In genomic region chr2:43230981-43231827, GRCh38 we compare ENCODE assay signal across 20 cellular contexts. TPM values are rescaled to one million over a fixed set of nuclear protein-coding genes. Genes with fewer than 3 reads are reported as not detected.
A peak's percentile ranks its signal among the peaks of the same experiment; 100 is the strongest.
DNase-seq lines count a peak whose midpoint lies in the region; ATAC-seq, FAIRE-seq and TF ChIP-seq lines count a peak whose summit lies in the region.
"Had no signal": no experiment of that assay in that cellular context is flagged by ENCODE, and none has a peak within 500 bp of the region (broad histone marks: within the 10 kb centered on the region; RNA-seq: fewer than 3 reads in every experiment).

No MANE protein-coding gene starts in this region.

- no peak for ATAC-seq in HepG2
- no peak for ATAC-seq in right lobe of liver
- no peak for ATAC-seq in T-helper 17 cell
- ATAC-seq in upper lobe of right lung = no peak
- ATAC-seq in HG02885 (IDR thresholded peaks at IDR 0.05; ENCODE audit: poor library complexity, unreplicated experiment) = no peak
- ATAC-seq: gastrocnemius medialis, HCT116 had no signal

- peak in 1 of 2 experiments; percentile 69; a peak in 2 of 4 replicates for TF ChIP-seq EP300 in HepG2 (IDR thresholded peaks at IDR 0.05; ENCODE audit: low read depth in 2 of 2, low read length in 2 of 2)
- TF ChIP-seq EP300 in HepG2 (CRISPR knock-in tag; IDR thresholded peaks at IDR 0.05; ENCODE audit: borderline replicate concordance) = no peak; the same call in 1 of the 2 replicates

- WGBS in HepG2 (ENCODE audit: low lambda C conversion rate) = 82% methylated on average over 6 of the region's 6 CpGs
- 81% methylated on average over 4 of the region's 6 CpGs for WGBS in right lobe of liver (ENCODE audit: insufficient coverage, low coverage, low lambda C conversion rate, missing lambda C conversion rate)

- H3K36me3 Mint-ChIP-seq in T-helper 17 cell (ENCODE audit: low read depth) = peaks cover 2% of the 10 kb centered on the region
- H3K36me3 Mint-ChIP-seq in mesothelial cell of epicardium = peaks cover 11% of the 10 kb centered on the region

- H3K4me1 ChIP-seq in HepG2 (ENCODE audit: insufficient read depth, low read length) = peaks cover 46% of the 10 kb centered on the region
- H3K4me1 ChIP-seq in right lobe of liver = peaks cover 0 to 20% (median 13%) of the 10 kb centered on the region in 4 donors
- H3K4me1 ChIP-seq in upper lobe of right lung = peaks cover 20% of the 10 kb centered on the region

- H3K4me1 Mint-ChIP-seq in T-helper 17 cell (peaks cover 16% of the 10 kb centered on the region), mesothelial cell of epicardium (peaks cover 32% of the 10 kb centered on the region)

- H3K4me2 ChIP-seq in HepG2 (ENCODE audit: low read depth, low read length) = no peak overlapping the region

- TF ChIP-seq POLR2A in HepG2 (IDR thresholded peaks at IDR 0.05; ENCODE audit: insufficient read depth in 1 of 2, low read depth in 2 of 2, low read length in 2 of 2) = no peak
- no peak for TF ChIP-seq POLR2A in right lobe of liver (IDR thresholded peaks at IDR 0.05)

- BruUV-seq in HepG2 (replicated peaks; lab: Mats Ljungman, UMichigan) = no TSS peak

- H3K27ac Mint-ChIP-seq in T-helper 17 cell (peak overlapping the region; percentile 62), mesothelial cell of epicardium (peak overlapping the region; percentile 67)

- H3K4me3 Mint-ChIP-seq in T-helper 17 cell (no peak overlapping the region), mesothelial cell of epicardium (no peak overlapping the region)
- H3K4me3 Mint-ChIP-seq: neural crest cell had no signal

- no peaks in the 10 kb centered on the region for H3K27me3 Mint-ChIP-seq in T-helper 17 cell
- no peaks in the 10 kb centered on the region for H3K27me3 Mint-ChIP-seq in mesothelial cell of epicardium (ENCODE audit: low read depth)

- H3K4me3 ChIP-seq in HepG2 (replicated peaks in 1 of 3; ENCODE audit: insufficient read depth in 1 of 3, low read depth in 2 of 3, low read length in 3 of 3) = no peak overlapping the region
- H3K4me3 ChIP-seq in right lobe of liver = no peak overlapping the region
- no peak overlapping the region for H3K4me3 ChIP-seq in upper lobe of right lung
- H3K4me3 ChIP-seq: coronary artery, gastrocnemius medialis, Peyer's patch had no signal

- H3K27ac ChIP-seq in HepG2 (ENCODE audit: extremely low read length, insufficient read depth, low read length) = peak overlapping the region; percentile 22
- H3K27ac ChIP-seq in right lobe of liver = no peak overlapping the region
- no peak overlapping the region for H3K27ac ChIP-seq in upper lobe of right lung
- H3K27ac ChIP-seq: coronary artery, epithelial cell of prostate, VCaP had no signal

- intact Hi-C loops in HepG2 (cut with micrococcal nuclease; ENCODE audit: unreplicated experiment) = loop anchor here (1.0 kb wide), 1 partner anchor 253 kb away; no protein-coding TSS in a partner anchor
- intact Hi-C loops in right lobe of liver (cut with DNase I) = loop anchor here in 1 of 2 donors (10.0 kb wide), 4 partner anchors 254 to 396 kb away; no protein-coding TSS in a partner anchor
- intact Hi-C loops in upper lobe of right lung (cut with DNase I) = loop anchor here (10.0 kb wide), 1 partner anchor 254 kb away; no protein-coding TSS in a partner anchor

- in situ Hi-C loops in HepG2 (cut with HindIII; ENCODE audit: extremely low pct_ligation_motif_present, low pct_unique_long_range_greater_than_20kb) = loop anchor here (5.0 kb wide), 1 partner anchor 251 kb away; no protein-coding TSS in a partner anchor
- in situ Hi-C loops in G401 (cut with HindIII; ENCODE audit: low sequenced_read_pairs) = no loop called here

- TF ChIP-seq RAD21 in HepG2 (CRISPR knock-in tag; IDR thresholded peaks at IDR 0.05) = no peak

- H2AFZ ChIP-seq in HepG2 (ENCODE audit: low read length) = no peak overlapping the region

- peaks cover 0 to 11% of the 10 kb centered on the region in 2 experiments; a peak in 2 of 5 replicates for H3K36me3 ChIP-seq in HepG2 (replicated peaks in 1 of 2; ENCODE audit: control insufficient read depth in 1 of 2, insufficient read depth in 2 of 2, low read length in 2 of 2)
- no peaks in the 10 kb centered on the region for H3K36me3 ChIP-seq in right lobe of liver
- peaks cover 11% of the 10 kb centered on the region for H3K36me3 ChIP-seq in upper lobe of right lung
- H3K36me3 ChIP-seq: Peyer's patch had no signal

- H3K79me2 ChIP-seq in HepG2 (ENCODE audit: insufficient read depth, low read length) = peaks cover 3% of the 10 kb centered on the region

- no peak overlapping the region for H3K9ac ChIP-seq in HepG2 (ENCODE audit: insufficient read depth, low read depth, low read length)

- no peak for DNase-seq in HepG2 (ENCODE audit: low spot score)
- DNase-seq in right lobe of liver = no peak
- DNase-seq in T-helper 17 cell = no peak
- DNase-seq in mesothelial cell of epicardium (ENCODE audit: low spot score in 2 of 2, unreplicated experiment in 2 of 2) = no peak
- DNase-seq in upper lobe of right lung = peak; percentile 30
- no peak for DNase-seq in NCI-H2029 (lab: John Stamatoyannopoulos, UW)
- DNase-seq in G401 (ENCODE audit: low spot score) = no peak
- DNase-seq: activated effector memory CD4-positive, alpha-beta T cell treated with anti-CD3 and anti-CD28 coated beads, Interleukin-2, amount 50 U/mL, for 16 hours; gastrocnemius medialis; MM.1S; NCI-H2029 treated with DMSO at 0.1 percent for 48 hours had no signal

- TF ChIP-seq CTCF in HepG2 (CRISPR knock-in tag; IDR thresholded peaks at IDR 0.05) (peak; percentile 53), right lobe of liver (IDR thresholded peaks at IDR 0.05) (no peak), mesothelial cell of epicardium (IDR thresholded peaks at IDR 0.05; ENCODE audit: unreplicated experiment) (no peak), upper lobe of right lung (IDR thresholded peaks at IDR 0.05) (no peak)

- H3K9me3 ChIP-seq in HepG2 (ENCODE audit: low read length) = no peaks in the 10 kb centered on the region
- H3K9me3 ChIP-seq in right lobe of liver = no peaks in the 10 kb centered on the region
- no peaks in the 10 kb centered on the region for H3K9me3 ChIP-seq in T-helper 17 cell (ENCODE audit: control insufficient read depth, low read length, poor library complexity, severe bottlenecking)
- no peaks in the 10 kb centered on the region for H3K9me3 ChIP-seq in upper lobe of right lung
- H3K9me3 ChIP-seq: gastrocnemius medialis, Peyer's patch had no signal

- CTCF ChIA-PET in HepG2 (lab: Yijun Ruan, JAX; ENCODE audit: low intra/inter-chr PET ratio, low total read pairs) = interaction anchor here (2.9 to 3.1 kb wide), 2 partner anchors 253 to 403 kb away, joined by 14 to 17 read pairs; no protein-coding TSS in a partner anchor

- FAIRE-seq in HepG2 (lab: Jason Lieb, UNC) = peak; percentile 47
- FAIRE-seq: astrocyte, G401.6 had no signal

- H3K9me3 Mint-ChIP-seq in mesothelial cell of epicardium = no peaks in the 10 kb centered on the region
- H3K9me3 Mint-ChIP-seq: neural crest cell had no signal

- H3K27me3 ChIP-seq in HepG2 (ENCODE audit: control insufficient read depth in 1 of 2, insufficient read depth in 2 of 2, low read length in 2 of 2) (no peaks in the 10 kb centered on the region), right lobe of liver (no peaks in the 10 kb centered on the region), upper lobe of right lung (no peaks in the 10 kb centered on the region)
- H3K27me3 ChIP-seq: gastrocnemius medialis, Peyer's patch had no signal

- no peaks in the 10 kb centered on the region for H4K20me1 ChIP-seq in HepG2 (ENCODE audit: insufficient read depth, low read length)

- POLR2A ChIA-PET in HepG2 (lab: Yijun Ruan, JAX) = interaction anchor here (1.0 to 1.4 kb wide), 2 partner anchors 9 to 10 kb away, joined by 3 read pairs; no protein-coding TSS in a partner anchor

TF ChIP-seq in HepG2, 621 proteins besides CTCF, POLR2A, EP300 and RAD21 (continues in another document):
- TF ChIP-seq ZNF496 (CRISPR knock-in tag; IDR thresholded peaks at IDR 0.05; ENCODE audit: insufficient replicate concordance) (no peak), MAFG (CRISPR knock-in tag; IDR thresholded peaks at IDR 0.05) (no peak), MIER2 (CRISPR knock-in tag; IDR thresholded peaks at IDR 0.05) (no peak), NR2F6 (IDR thresholded peaks at IDR 0.05) (peak; percentile 39; the same call in 1 of the 2 replicates), NR2F6 (CRISPR knock-in tag; IDR thresholded peaks at IDR 0.05) (no peak), AHR (CRISPR knock-in tag; IDR thresholded peaks at IDR 0.05) (no peak), HOXD1 (CRISPR knock-in tag; IDR thresholded peaks at IDR 0.05) (no peak), ZNF10 (CRISPR knock-in tag; IDR thresholded peaks at IDR 0.05; ENCODE audit: borderline replicate concordance, low read depth) (no peak), ZNF138 (CRISPR knock-in tag; IDR thresholded peaks at IDR 0.05; ENCODE audit: low read depth) (no peak), ZNF234 (CRISPR knock-in tag; conservative IDR thresholded peaks at IDR 0.05) (no peak)

RNA-seq across cellular contexts. Expression of gene ZFP36L2, which starts 4.8 kb away (rescaled TPM):
- total RNA-seq in HepG2 (2016; rRNA removed; fragmentation: Illumina TruSeq; extraction: Trizol) = 21.8 and 32.5 TPM in 2 replicates
- total RNA-seq in HepG2 (2016; cell fraction: cytosol; rRNA removed; fragmentation: Illumina TruSeq; extraction: Trizol; ENCODE audit: low read depth) = 10.9 and 11.1 TPM in 2 replicates
- 20.7 and 30.7 TPM in 2 replicates for total RNA-seq in HepG2 (2016; cell fraction: insoluble cytoplasmic fraction; rRNA removed; fragmentation: Illumina TruSeq; extraction: Trizol)
- 45.2 and 45.6 TPM in 2 replicates for total RNA-seq in HepG2 (2016; cell fraction: membrane; rRNA removed; fragmentation: Illumina TruSeq; extraction: Trizol)
- total RNA-seq in HepG2 (2016; cell fraction: nucleus; rRNA removed; fragmentation: Illumina TruSeq; extraction: Trizol) = 28.9 and 31.5 TPM in 2 replicates
- polyA plus RNA-seq in HepG2 (2011; rRNA removed) = 11.2 and 12.5 TPM in 2 replicates
- 6.8 and 9.1 TPM in 2 replicates for polyA plus RNA-seq in HepG2 (2011; cell fraction: cytosol; rRNA removed)
- polyA plus RNA-seq in HepG2 (2011; cell fraction: nucleus; rRNA removed) = 13.5 and 16.7 TPM in 2 replicates
- polyA plus RNA-seq in HepG2 (2012) = 52.4 and 60.8 TPM in 2 replicates
- polyA plus RNA-seq in HepG2 (2016; cell fraction: cytosol; fragmentation: Illumina TruSeq; extraction: Trizol; ENCODE audit: low read depth) = 10.6 and 12.4 TPM in 2 replicates
- polyA plus RNA-seq in HepG2 (2016; cell fraction: insoluble cytoplasmic fraction; fragmentation: Illumina TruSeq; extraction: Trizol; ENCODE audit: low read depth) = 78.1 and 90.4 TPM in 2 replicates
- 44.3 and 47.5 TPM in 2 replicates for polyA plus RNA-seq in HepG2 (2016; cell fraction: membrane; fragmentation: Illumina TruSeq; extraction: Trizol; ENCODE audit: low read depth)
- polyA plus RNA-seq in HepG2 (2016; cell fraction: nucleus; fragmentation: Illumina TruSeq; extraction: Trizol; ENCODE audit: insufficient read depth, low read depth) = 95.3 and 99.0 TPM in 2 replicates
- 3.9 and 12.4 TPM in 2 replicates for polyA minus RNA-seq in HepG2 (2011; rRNA and poly(A)+ RNA removed; ENCODE audit: low replicate concordance)
- 25.5 and 27.1 TPM in 2 replicates for polyA minus RNA-seq in HepG2 (2011; cell fraction: cytosol; rRNA and poly(A)+ RNA removed)
- polyA minus RNA-seq in HepG2 (2011; cell fraction: nucleus; rRNA and poly(A)+ RNA removed) = 10.1 and 12.1 TPM in 2 replicates
- total RNA-seq in right lobe of liver = 10 to 100 TPM; 20.8 to 50.0 (median 33.6) TPM
- 100 to 1,000 TPM; 501 to 627 TPM for total RNA-seq in T-helper 17 cell
- total RNA-seq in mesothelial cell of epicardium = 93.6 to 100 TPM (median 98.3 TPM) in 3 replicates
- 139 TPM for total RNA-seq in upper lobe of right lung
- 22.5 and 32.4 TPM in 2 replicates for total RNA-seq in G401 (2014; rRNA removed; shearing (Covaris generic))
